Comparison of ENCODE assay signal across 2 cellular contexts in genomic region chr18:32072321-32072720, GRCh38.
TF ChIP-seq lines count a peak whose summit lies in the region.

No MANE protein-coding gene starts in this region.

TF ChIP-seq in SK-N-SH, 30 proteins besides CTCF, POLR2A, EP300 and RAD21 (continued from another document):
- no peak for TF ChIP-seq REST (IDR thresholded peaks at IDR 0.05; ENCODE audit: low read depth, low read length)

TF ChIP-seq in SK-N-SH treated with all-trans-retinoic acid at 6 μM for 48 hours, 23 proteins besides CTCF, POLR2A, EP300 and RAD21 (continued from another document):
- TF ChIP-seq CSRNP3 (CRISPR knock-in tag; IDR thresholded peaks at IDR 0.05): no peak
- TF ChIP-seq SNAI2 (CRISPR knock-in tag; IDR thresholded peaks at IDR 0.05): no peak
- no peak for TF ChIP-seq GLIS3 (CRISPR knock-in tag; IDR thresholded peaks at IDR 0.05)
